19 cellular contexts compared by ENCODE assay signal in the genomic region with DNA sequence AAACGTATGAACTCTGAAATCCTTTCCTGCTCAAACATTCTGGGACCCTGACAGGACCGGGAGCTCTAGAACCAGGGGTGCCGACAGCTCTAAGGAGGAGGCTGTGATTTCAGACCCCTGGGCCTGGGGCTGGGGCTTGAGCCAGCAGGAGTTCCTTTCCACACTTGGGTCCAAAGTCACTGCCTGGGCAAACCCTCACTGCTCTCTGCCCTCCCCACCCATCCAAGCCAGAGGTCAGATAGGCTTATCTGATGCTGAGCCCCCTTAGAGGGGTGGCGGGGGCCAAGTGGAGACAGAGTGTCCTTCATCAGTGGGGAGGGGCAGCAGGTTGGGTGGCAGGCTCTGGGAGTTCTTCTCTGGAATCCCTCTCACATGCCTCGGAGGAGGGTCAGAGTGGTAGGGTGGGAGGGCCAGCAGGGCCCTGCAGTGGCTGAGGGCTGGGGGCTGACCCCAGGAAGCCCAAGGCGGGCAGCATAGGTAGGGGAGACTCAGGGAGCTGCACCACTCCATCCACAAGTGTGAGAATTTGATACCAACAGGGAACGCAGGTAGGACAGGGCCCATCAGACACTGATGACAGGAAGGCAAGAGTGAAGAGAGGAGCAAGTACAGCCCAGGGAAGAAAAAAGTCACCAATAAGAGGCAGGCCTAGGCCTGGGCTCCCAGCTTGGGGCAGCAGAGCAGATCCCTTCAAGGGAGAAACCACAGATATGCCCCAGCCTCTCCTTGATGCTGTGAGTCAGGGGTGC.
A peak's percentile ranks its signal among the peaks of the same experiment; 100 is the strongest.
DNase-seq lines count a peak whose midpoint lies in the region; ATAC-seq and TF ChIP-seq lines count a peak whose summit lies in the region.
"Had no signal": no experiment of that assay in that cellular context is flagged by ENCODE, and none has a peak within 500 bp of the region (broad histone marks: within the 10 kb centered on the region; RNA-seq: fewer than 3 reads in every experiment).

No MANE protein-coding gene starts in this region.

- H4K20me1 ChIP-seq in GM23248 (ENCODE audit: insufficient read depth), result no peaks in the 10 kb centered on the region

- H3K27me3 Mint-ChIP-seq in activated CD4-positive, alpha-beta T cell treated with anti-CD3 and anti-CD28 coated beads, Interleukin-2, amount 10 ng/mL, durations not matched to agents 7 days and 5 days, result peaks cover 34% of the 10 kb centered on the region

- in situ Hi-C loops in GM23248 (cut with MboI), result no loop called here

- POLR2A ChIA-PET in activated CD4-positive, alpha-beta T cell treated with anti-CD3 and anti-CD28 coated beads, Interleukin-2, amount 10 ng/mL, durations not matched to agents 7 days and 5 days (lab: Charles Lee), result no interaction called here

- H3K9me3 Mint-ChIP-seq in activated CD4-positive, alpha-beta T cell treated with anti-CD3 and anti-CD28 coated beads, Interleukin-2, amount 10 ng/mL, durations not matched to agents 7 days and 5 days, result no peaks in the 10 kb centered on the region
- H3K9me3 Mint-ChIP-seq: activated T-helper 2 cell treated with anti-CD3 and anti-CD28 coated beads, Interferon-gamma antibody, Interleukin-2, Interleukin-4, amounts not matched to agents 10 μg/mL and 5 μg/mL and 100 μg/mL, durations not matched to agents 14 hours and 24 hours and 36 hours; IgD-negative memory B cell had no signal

- no peak for TF ChIP-seq CTCF in spleen (IDR thresholded peaks at IDR 0.05 in 8 of 11, conservative IDR thresholded peaks at IDR 0.05 in 3 of 11)

- DNase-seq in GM23248, result peak; percentile 42
- peak; percentile 53 for DNase-seq in amniotic epithelial cell (ENCODE audit: low read depth)
- DNase-seq in right cardiac atrium, result no peak
- DNase-seq in spleen, result peak; percentile 41
- no peak for DNase-seq in T-helper 9 cell
- DNase-seq in activated CD4-positive, alpha-beta T cell treated with anti-CD3 and anti-CD28 coated beads, Interleukin-2, amount 10 ng/mL, durations not matched to agents 7 days and 5 days, result no peak
- no peak for DNase-seq in activated T-cell treated with anti-CD3 and anti-CD28 coated beads, Interleukin-2, amount 50 U/mL, for 48 hours
- DNase-seq: activated CD8-positive, alpha-beta memory T cell treated with anti-CD3 and anti-CD28 coated beads for 24 hours; COR-L47; hippocampal formation; NCI-H1436; NCI-H446; WERI-Rb-1 had no signal

- H3K79me2 ChIP-seq in GM23248 (ENCODE audit: insufficient read depth), result no peaks in the 10 kb centered on the region

- no peak overlapping the region for H3K4me2 ChIP-seq in GM23248 (ENCODE audit: unreplicated experiment)

- no peaks in the 10 kb centered on the region for H3K9me2 ChIP-seq in GM23248 (ENCODE audit: insufficient read depth)

- TF ChIP-seq POLR2A in spleen (IDR thresholded peaks at IDR 0.05), result no peak

- peaks cover 5% of the 10 kb centered on the region for H3K4me1 Mint-ChIP-seq in activated CD4-positive, alpha-beta T cell treated with anti-CD3 and anti-CD28 coated beads, Interleukin-2, amount 10 ng/mL, durations not matched to agents 7 days and 5 days

- no peak overlapping the region for H2AFZ ChIP-seq in GM23248

- no peak overlapping the region for H3K27ac Mint-ChIP-seq in activated CD4-positive, alpha-beta T cell treated with anti-CD3 and anti-CD28 coated beads, Interleukin-2, amount 10 ng/mL, durations not matched to agents 7 days and 5 days
- H3K27ac Mint-ChIP-seq: activated T-helper 2 cell treated with anti-CD3 and anti-CD28 coated beads, Interferon-gamma antibody, Interleukin-2, Interleukin-4, amounts not matched to agents 10 μg/mL and 5 μg/mL and 100 μg/mL, durations not matched to agents 14 hours and 24 hours and 36 hours; progenitor cell of endocrine pancreas had no signal

- CTCF ChIA-PET in activated CD4-positive, alpha-beta T cell treated with anti-CD3 and anti-CD28 coated beads, Interleukin-2, amount 10 ng/mL, durations not matched to agents 7 days and 5 days (lab: Charles Lee), result interaction anchor here (0.5 to 1.5 kb wide), 3 partner anchors 60 to 631 kb away, joined by 3 read pairs; no protein-coding TSS in a partner anchor

- no peaks in the 10 kb centered on the region for H3K36me3 Mint-ChIP-seq in activated CD4-positive, alpha-beta T cell treated with anti-CD3 and anti-CD28 coated beads, Interleukin-2, amount 10 ng/mL, durations not matched to agents 7 days and 5 days (ENCODE audit: low read depth)
- H3K36me3 Mint-ChIP-seq: IgD-negative memory B cell had no signal

- H3K27ac ChIP-seq in GM23248, result no peak overlapping the region
- peak overlapping the region; percentile 80 for H3K27ac ChIP-seq in right cardiac atrium (ENCODE audit: low read length)
- H3K27ac ChIP-seq in spleen, result no peak overlapping the region
- H3K27ac ChIP-seq: left lung, WERI-Rb-1 had no signal

- intact Hi-C loops in right cardiac atrium (cut with DNase I), result loop anchor here (5.0 to 10.0 kb wide), 4 partner anchors 56 to 234 kb away; a partner anchor contains a TSS
- intact Hi-C loops in spleen (cut with DNase I; ENCODE audit: low total_unique reads), result no loop called here

- H3K9me3 ChIP-seq in GM23248 (ENCODE audit: low read depth), result no peaks in the 10 kb centered on the region
- H3K9me3 ChIP-seq in right cardiac atrium (ENCODE audit: control insufficient read depth, low read length), result no peaks in the 10 kb centered on the region
- no peaks in the 10 kb centered on the region for H3K9me3 ChIP-seq in spleen
- H3K9me3 ChIP-seq: left lung had no signal

- 83 to 88% methylated on average over 7 of the region's 7 CpGs for WGBS in GM23248 (ENCODE audit: low coverage in 1 of 2, low lambda C conversion rate in 2 of 2, missing lambda C conversion rate in 2 of 2), 2 experiments
- WGBS in right cardiac atrium, result 78% methylated on average over 7 of the region's 7 CpGs
- WGBS in spleen, 5 donors, result 83 to 92% (median 90%) methylated on average over 7 of the region's 7 CpGs

- H3K9ac ChIP-seq in GM23248, result no peak overlapping the region

- H3F3A ChIP-seq in GM23248 (ENCODE audit: insufficient read depth), result peaks cover 4% of the 10 kb centered on the region

- H3K27me3 ChIP-seq in GM23248 (replicated peaks; ENCODE audit: insufficient read depth) (no peaks in the 10 kb centered on the region), right cardiac atrium (ENCODE audit: control insufficient read depth, insufficient read depth) (no peaks in the 10 kb centered on the region), spleen (replicated peaks in 1 of 7) (peaks cover 0 to 73% (median 42%) of the 10 kb centered on the region in 7 donors)

- H3K4me3 ChIP-seq in GM23248 (no peak overlapping the region), right cardiac atrium (ENCODE audit: low read length) (no peak overlapping the region), spleen (no peak overlapping the region)
- H3K4me3 ChIP-seq: left lung had no signal

- no peak overlapping the region for H3K4me3 Mint-ChIP-seq in activated CD4-positive, alpha-beta T cell treated with anti-CD3 and anti-CD28 coated beads, Interleukin-2, amount 10 ng/mL, durations not matched to agents 7 days and 5 days
- H3K4me3 Mint-ChIP-seq: IgD-negative memory B cell had no signal

- no peaks in the 10 kb centered on the region for H3K36me3 ChIP-seq in GM23248 (ENCODE audit: low read depth)
- no peaks in the 10 kb centered on the region for H3K36me3 ChIP-seq in spleen
- H3K36me3 ChIP-seq: left lung, WERI-Rb-1 had no signal

- peaks cover 26% of the 10 kb centered on the region for H3K4me1 ChIP-seq in GM23248 (ENCODE audit: insufficient read depth)
- no peaks in the 10 kb centered on the region for H3K4me1 ChIP-seq in right cardiac atrium (ENCODE audit: control insufficient read depth, insufficient read depth, low read length)
- H3K4me1 ChIP-seq in spleen, result peaks cover 11 to 26% (median 18%) of the 10 kb centered on the region in 6 donors

- ATAC-seq in right cardiac atrium, result no peak
- ATAC-seq: esophagus mucosa, left lung, SK-N-SH treated with all-trans-retinoic acid at 6 μM for 48 hours had no signal

Comparison
In these comparisons a context has a peak if more than half of its experiments do, and no peak if none do; other contexts are left out.
1. DNase-seq: peak in GM23248 (single experiment), amniotic epithelial cell (single experiment) and spleen (single experiment); none in right cardiac atrium (0 of 3), T-helper 9 cell (single experiment), activated CD4-positive, alpha-beta T cell treated with anti-CD3 and anti-CD28 coated beads, Interleukin-2, amount 10 ng/mL, durations not matched to agents 7 days and 5 days (single experiment) and activated T-cell treated with anti-CD3 and anti-CD28 coated beads, Interleukin-2, amount 50 U/mL, for 48 hours (0 of 2).